In genomic region chr10:113056030-113056429, GRCh38 we compare ENCODE assay signal across 2 cellular contexts.
A peak's percentile ranks its signal among the peaks of the same experiment; 100 is the strongest.
TF ChIP-seq lines count a peak whose summit lies in the region.

No MANE protein-coding gene starts in this region.

TF ChIP-seq in IMR-90, 13 proteins besides CTCF, POLR2A, EP300 and RAD21 (continued from another document):
- TF ChIP-seq ELK1 (IDR thresholded peaks at IDR 0.05; ENCODE audit: borderline replicate concordance, low read depth, low read length) (no peak), USF2 (IDR thresholded peaks at IDR 0.05; ENCODE audit: low read depth, low read length) (no peak), SMC3 (IDR thresholded peaks at IDR 0.05; ENCODE audit: low read depth, low read length) (no peak)
TF ChIP-seq in IMR-90: peak in this region for 0.

TF ChIP-seq in K562, 482 proteins besides CTCF, POLR2A, EP300 and RAD21 (continued from another document):
- TF ChIP-seq RCOR1 (IDR thresholded peaks at IDR 0.05; ENCODE audit: borderline replicate concordance in 1 of 2, low read depth in 2 of 2, low read length in 2 of 2) (peak in 1 of 2 experiments; percentile 92; a peak in 2 of 4 replicates), RNF2 (IDR thresholded peaks at IDR 0.05) (no peak), ZNF3 (CRISPR knock-in tag; IDR thresholded peaks at IDR 0.05) (no peak), FOXM1 (IDR thresholded peaks at IDR 0.05; ENCODE audit: low read depth) (peak; percentile 22; the same call in 1 of the 2 replicates), FOXM1 (CRISPR knock-in tag; IDR thresholded peaks at IDR 0.05; ENCODE audit: low read depth) (no peak), RBM25 (IDR thresholded peaks at IDR 0.05; ENCODE audit: low read depth, low read length, severe bottlenecking) (peak; percentile 59), MEIS2 (IDR thresholded peaks at IDR 0.05; ENCODE audit: partially characterized antibody) (peak; percentile 51), JUNB (CRISPR knock-in tag; conservative IDR thresholded peaks at IDR 0.05) (no peak), KDM1A (IDR thresholded peaks at IDR 0.05) (peak; percentile 85 to 91), USF1 (CRISPR knock-in tag; IDR thresholded peaks at IDR 0.05) (no peak), TAF15 (IDR thresholded peaks at IDR 0.05; ENCODE audit: low read depth, low read length) (no peak), ZFP30 (CRISPR knock-in tag; IDR thresholded peaks at IDR 0.05; ENCODE audit: borderline replicate concordance) (no peak), CBFA2T3 (IDR thresholded peaks at IDR 0.05) (peak; percentile 31; the same call in 1 of the 2 replicates), E4F1 (CRISPR knock-in tag; IDR thresholded peaks at IDR 0.05; ENCODE audit: borderline replicate concordance) (no peak), PBX2 (CRISPR knock-in tag; IDR thresholded peaks at IDR 0.05; ENCODE audit: low read depth) (no peak), PBX2 (tag; conservative IDR thresholded peaks at IDR 0.05; ENCODE audit: low read depth) (0 out of 2 replicates have a peak, but pooled peaks have one; percentile 18), ADNP (tag; IDR thresholded peaks at IDR 0.05) (0 out of 2 replicates have a peak, but pooled peaks have one; percentile 33)
- TF ChIP-seq, protein P1, sequence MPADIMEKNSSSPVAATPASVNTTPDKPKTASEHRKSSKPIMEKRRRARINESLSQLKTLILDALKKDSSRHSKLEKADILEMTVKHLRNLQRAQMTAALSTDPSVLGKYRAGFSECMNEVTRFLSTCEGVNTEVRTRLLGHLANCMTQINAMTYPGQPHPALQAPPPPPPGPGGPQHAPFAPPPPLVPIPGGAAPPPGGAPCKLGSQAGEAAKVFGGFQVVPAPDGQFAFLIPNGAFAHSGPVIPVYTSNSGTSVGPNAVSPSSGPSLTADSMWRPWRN (IDR thresholded peaks at IDR 0.05; ENCODE audit: low read depth) = 0 out of 2 replicates have a peak, but pooled peaks have one; percentile 14
TF ChIP-seq in K562: peak in this region for 10.
